In the genomic region with DNA sequence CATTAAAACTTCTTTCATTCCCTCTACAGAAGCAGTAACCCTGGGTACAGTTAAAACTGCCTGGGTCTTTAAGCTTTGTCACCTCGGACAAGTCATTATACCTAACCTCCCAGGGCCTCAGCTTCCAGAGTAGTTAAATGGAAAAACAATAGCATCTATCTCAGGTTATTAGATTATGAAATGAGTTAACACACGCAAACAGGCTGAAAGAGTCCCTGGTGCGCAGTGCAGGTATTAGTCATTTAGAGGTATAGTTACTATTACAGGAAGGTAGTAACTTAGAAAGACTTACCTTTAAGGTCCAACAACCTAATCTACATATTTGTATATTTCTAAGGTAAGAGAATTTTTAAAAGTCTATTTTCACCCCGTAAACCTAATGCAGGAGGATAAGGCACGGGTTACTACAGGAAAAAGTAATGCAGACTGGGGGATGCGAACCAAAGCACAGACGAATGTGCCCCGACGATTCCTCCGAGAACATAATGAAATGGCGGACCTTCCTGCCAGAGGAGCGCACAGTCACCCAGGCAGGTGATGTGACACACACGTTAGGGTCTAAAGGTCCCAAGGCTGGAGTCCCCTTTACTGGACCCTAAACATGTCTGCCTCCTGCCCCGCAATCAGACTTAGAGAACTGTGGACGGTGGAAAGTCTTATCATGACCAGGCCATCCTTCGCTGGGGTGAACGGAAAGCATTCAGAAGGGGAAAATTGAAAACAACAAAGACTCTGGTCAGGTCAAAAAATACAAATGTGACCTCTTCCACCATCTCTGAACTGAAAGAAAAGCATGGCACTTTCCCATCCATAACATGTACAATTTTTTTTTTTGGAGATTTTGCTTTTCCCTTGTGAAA, we compare ENCODE assay signal across 1 cellular context.
TF ChIP-seq lines count a peak whose summit lies in the region.

No MANE protein-coding gene starts in this region.

TF ChIP-seq in WTC11, 78 proteins besides CTCF, POLR2A, EP300 and RAD21 (continued from another document):
- TF ChIP-seq, protein P1, sequence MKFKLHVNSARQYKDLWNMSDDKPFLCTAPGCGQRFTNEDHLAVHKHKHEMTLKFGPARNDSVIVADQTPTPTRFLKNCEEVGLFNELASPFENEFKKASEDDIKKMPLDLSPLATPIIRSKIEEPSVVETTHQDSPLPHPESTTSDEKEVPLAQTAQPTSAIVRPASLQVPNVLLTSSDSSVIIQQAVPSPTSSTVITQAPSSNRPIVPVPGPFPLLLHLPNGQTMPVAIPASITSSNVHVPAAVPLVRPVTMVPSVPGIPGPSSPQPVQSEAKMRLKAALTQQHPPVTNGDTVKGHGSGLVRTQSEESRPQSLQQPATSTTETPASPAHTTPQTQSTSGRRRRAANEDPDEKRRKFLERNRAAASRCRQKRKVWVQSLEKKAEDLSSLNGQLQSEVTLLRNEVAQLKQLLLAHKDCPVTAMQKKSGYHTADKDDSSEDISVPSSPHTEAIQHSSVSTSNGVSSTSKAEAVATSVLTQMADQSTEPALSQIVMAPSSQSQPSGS (CRISPR knock-in tag; IDR thresholded peaks at IDR 0.05; ENCODE audit: borderline replicate concordance, low read depth): no peak
